In genomic region chr2:74261204-74261864, GRCh38 we compare ENCODE assay signal across 9 cellular contexts.
DNase-seq lines count a peak whose midpoint lies in the region; ATAC-seq, FAIRE-seq and TF ChIP-seq lines count a peak whose summit lies in the region.
"Had no signal": no experiment of that assay in that cellular context is flagged by ENCODE, and none has a peak within 500 bp of the region (broad histone marks: within the 10 kb centered on the region; RNA-seq: fewer than 3 reads in every experiment).

No MANE protein-coding gene starts in this region.

- no peak overlapping the region for H3K4me3 Mint-ChIP-seq in stimulated activated naive CD8-positive, alpha-beta T cell treated with anti-CD3 and anti-CD28 coated beads, Interleukin-15, amount 100 ng/mL, for 72 hours

- no peaks in the 10 kb centered on the region for H3K9me3 Mint-ChIP-seq in stimulated activated naive CD8-positive, alpha-beta T cell treated with anti-CD3 and anti-CD28 coated beads, Interleukin-15, amount 100 ng/mL, for 72 hours

- DNase-seq in COR-L47 (lab: John Stamatoyannopoulos, UW) (peak; percentile 24), LNCaP clone FGC (ENCODE audit: low read depth) (no peak), T47D (ENCODE audit: low read depth in 1 of 2, low spot score in 1 of 2) (peak; percentile 60 to 86), HepG2 (ENCODE audit: low spot score) (peak; percentile 67), occipital lobe (lab: John Stamatoyannopoulos, UW) (no peak), left lung (no peak)
- no peak for DNase-seq in stimulated activated naive CD8-positive, alpha-beta T cell treated with anti-CD3 and anti-CD28 coated beads, Interleukin-15, amount 100 ng/mL, for 72 hours

- H3K27me3 ChIP-seq in HepG2 (ENCODE audit: control insufficient read depth in 1 of 2, insufficient read depth in 2 of 2, low read length in 2 of 2): peaks cover 3 to 19% of the 10 kb centered on the region in 2 experiments; a peak in 3 of 5 replicates
- no peaks in the 10 kb centered on the region for H3K27me3 ChIP-seq in left lung

- H3K9me3 ChIP-seq in HepG2 (ENCODE audit: low read length) (no peaks in the 10 kb centered on the region), left lung (no peaks in the 10 kb centered on the region)

- TF ChIP-seq CTCF in LNCaP clone FGC (IDR thresholded peaks at IDR 0.05; ENCODE audit: control insufficient read depth, extremely low read depth, insufficient read depth) (peak; percentile 48), HepG2 (CRISPR knock-in tag; IDR thresholded peaks at IDR 0.05) (peak; percentile 79), left lung (IDR thresholded peaks at IDR 0.05) (peak in 1 of 2 donors; percentile 19)

- peak; percentile 79 for ATAC-seq in HepG2
- ATAC-seq in stimulated activated naive CD8-positive, alpha-beta T cell treated with anti-CD3 and anti-CD28 coated beads, Interleukin-15, amount 100 ng/mL, for 72 hours: no peak
- no peak for ATAC-seq in left lung
- no peak for ATAC-seq in GM21515 (IDR thresholded peaks at IDR 0.05; ENCODE audit: unreplicated experiment)

- H3K4me1 Mint-ChIP-seq in stimulated activated naive CD8-positive, alpha-beta T cell treated with anti-CD3 and anti-CD28 coated beads, Interleukin-15, amount 100 ng/mL, for 72 hours: no peaks in the 10 kb centered on the region

- BruUV-seq in HepG2 (replicated peaks; lab: Mats Ljungman, UMichigan): no TSS peak

- FAIRE-seq in HepG2 (lab: Jason Lieb, UNC): peak; percentile 70
- FAIRE-seq: colon had no signal

- H3K27ac Mint-ChIP-seq in stimulated activated naive CD8-positive, alpha-beta T cell treated with anti-CD3 and anti-CD28 coated beads, Interleukin-15, amount 100 ng/mL, for 72 hours: no peak overlapping the region

- TF ChIP-seq POLR2A in HepG2 (IDR thresholded peaks at IDR 0.05; ENCODE audit: insufficient read depth in 1 of 2, low read depth in 2 of 2, low read length in 2 of 2): no peak

- CTCF ChIA-PET in HepG2 (lab: Yijun Ruan, JAX; ENCODE audit: low intra/inter-chr PET ratio, low total read pairs): interaction anchor here (1.8 kb wide), 1 partner anchor 11 kb away, joined by 9 read pairs; no protein-coding TSS in a partner anchor

- H3K27ac ChIP-seq in HepG2 (ENCODE audit: extremely low read length, insufficient read depth, low read length): no peak overlapping the region
- H3K27ac ChIP-seq in left lung: no peak overlapping the region

- 16% methylated on average over 6 of the region's 6 CpGs for WGBS in HepG2 (ENCODE audit: low lambda C conversion rate)

- TF ChIP-seq RAD21 in HepG2 (CRISPR knock-in tag; IDR thresholded peaks at IDR 0.05): peak; percentile 45; the same call in 1 of the 2 replicates

- no peaks in the 10 kb centered on the region for H3K27me3 Mint-ChIP-seq in stimulated activated naive CD8-positive, alpha-beta T cell treated with anti-CD3 and anti-CD28 coated beads, Interleukin-15, amount 100 ng/mL, for 72 hours

- intact Hi-C loops in HepG2 (cut with micrococcal nuclease; ENCODE audit: unreplicated experiment): loop anchor here (1.0 kb wide), 1 partner anchor 437 kb away; no protein-coding TSS in a partner anchor
- intact Hi-C loops in left lung (cut with DNase I): no loop called here

- no peak overlapping the region; the same call in 1 of the 2 replicates for H3K4me2 ChIP-seq in HepG2 (ENCODE audit: low read depth, low read length)

- no peaks in the 10 kb centered on the region for H4K20me1 ChIP-seq in HepG2 (ENCODE audit: insufficient read depth, low read length)

- POLR2A ChIA-PET in HepG2 (lab: Yijun Ruan, JAX): no interaction called here

- H3K36me3 ChIP-seq in HepG2 (replicated peaks in 1 of 2; ENCODE audit: control insufficient read depth in 1 of 2, insufficient read depth in 2 of 2, low read length in 2 of 2) (no peaks in the 10 kb centered on the region), left lung (peaks cover 0 to 3% of the 10 kb centered on the region in 2 donors)

- no peaks in the 10 kb centered on the region for H3K79me2 ChIP-seq in HepG2 (ENCODE audit: insufficient read depth, low read length)

- TF ChIP-seq EP300 in HepG2 (IDR thresholded peaks at IDR 0.05; ENCODE audit: low read depth in 2 of 2, low read length in 2 of 2) (no peak), HepG2 (CRISPR knock-in tag; IDR thresholded peaks at IDR 0.05; ENCODE audit: borderline replicate concordance) (no peak)

- H3K9ac ChIP-seq in HepG2 (ENCODE audit: insufficient read depth, low read depth, low read length): no peak overlapping the region

- in situ Hi-C loops in T47D (cut with HindIII; ENCODE audit: low pct_unique_long_range_greater_than_20kb, low sequenced_read_pairs) (no loop called here), HepG2 (cut with HindIII; ENCODE audit: extremely low pct_ligation_motif_present, low pct_unique_long_range_greater_than_20kb) (loop anchor here (5.0 kb wide), 1 partner anchor 76 kb away; no protein-coding TSS in a partner anchor)

- H3K4me1 ChIP-seq in HepG2 (ENCODE audit: insufficient read depth, low read length): peaks cover 9% of the 10 kb centered on the region; the same call in 1 of the 2 replicates
- no peaks in the 10 kb centered on the region for H3K4me1 ChIP-seq in left lung

- H3K4me3 ChIP-seq in LNCaP clone FGC (ENCODE audit: low read depth, low read length) (no peak overlapping the region), HepG2 (replicated peaks in 1 of 3; ENCODE audit: insufficient read depth in 1 of 3, low read depth in 2 of 3, low read length in 3 of 3) (no peak overlapping the region), left lung (no peak overlapping the region)

- H2AFZ ChIP-seq in HepG2 (ENCODE audit: low read length): no peak overlapping the region

TF ChIP-seq in HepG2, 621 proteins besides CTCF, POLR2A, EP300 and RAD21 (continues in another document):
- no peak for TF ChIP-seq ZNF280B (CRISPR knock-in tag; IDR thresholded peaks at IDR 0.05; ENCODE audit: borderline replicate concordance)
- TF ChIP-seq SNRNP70 (IDR thresholded peaks at IDR 0.05; ENCODE audit: low read depth, low read length): no peak
- TF ChIP-seq FOXA1 (IDR thresholded peaks at IDR 0.05): no peak
- no peak for TF ChIP-seq FOXA1 (CRISPR knock-in tag; IDR thresholded peaks at IDR 0.05)
- peak; percentile 66 for TF ChIP-seq SMC3 (IDR thresholded peaks at IDR 0.05; ENCODE audit: low read length)
- no peak for TF ChIP-seq PHF5A (CRISPR knock-in tag; IDR thresholded peaks at IDR 0.05; ENCODE audit: low read depth, unreplicated experiment)
- no peak for TF ChIP-seq U2AF1 (optimal IDR thresholded peaks at IDR 0.05; ENCODE audit: low read depth, low read length)
- no peak for TF ChIP-seq NFYB (CRISPR knock-in tag; IDR thresholded peaks at IDR 0.05)
- TF ChIP-seq, protein P1, sequence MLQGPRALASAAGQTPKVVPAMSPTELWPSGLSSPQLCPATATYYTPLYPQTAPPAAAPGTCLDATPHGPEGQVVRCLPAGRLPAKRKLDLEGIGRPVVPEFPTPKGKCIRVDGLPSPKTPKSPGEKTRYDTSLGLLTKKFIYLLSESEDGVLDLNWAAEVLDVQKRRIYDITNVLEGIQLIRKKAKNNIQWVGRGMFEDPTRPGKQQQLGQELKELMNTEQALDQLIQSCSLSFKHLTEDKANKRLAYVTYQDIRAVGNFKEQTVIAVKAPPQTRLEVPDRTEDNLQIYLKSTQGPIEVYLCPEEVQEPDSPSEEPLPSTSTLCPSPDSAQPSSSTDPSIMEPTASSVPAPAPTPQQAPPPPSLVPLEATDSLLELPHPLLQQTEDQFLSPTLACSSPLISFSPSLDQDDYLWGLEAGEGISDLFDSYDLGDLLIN (CRISPR knock-in tag; IDR thresholded peaks at IDR 0.05; ENCODE audit: borderline replicate concordance): no peak
- TF ChIP-seq SIX4 (CRISPR knock-in tag; IDR thresholded peaks at IDR 0.05): no peak
- no peak for TF ChIP-seq GPN1 (CRISPR knock-in tag; IDR thresholded peaks at IDR 0.05; ENCODE audit: borderline replicate concordance)
- no peak for TF ChIP-seq ERF (CRISPR knock-in tag; IDR thresholded peaks at IDR 0.05)
- TF ChIP-seq GATAD1 (CRISPR knock-in tag; IDR thresholded peaks at IDR 0.05): 0 out of 2 replicates have a peak, but pooled peaks have one; percentile 35
- no peak for TF ChIP-seq SOX13 (IDR thresholded peaks at IDR 0.05)
- no peak for TF ChIP-seq SOX13 (CRISPR knock-in tag; conservative IDR thresholded peaks at IDR 0.05 in 1 of 2, IDR thresholded peaks at IDR 0.05 in 1 of 2)
- no peak for TF ChIP-seq ZNF879 (CRISPR knock-in tag; IDR thresholded peaks at IDR 0.05)
- peak; percentile 19; the same call in 1 of the 2 replicates for TF ChIP-seq SALL1 (CRISPR knock-in tag; IDR thresholded peaks at IDR 0.05)
- TF ChIP-seq SAP130 (CRISPR knock-in tag; IDR thresholded peaks at IDR 0.05; ENCODE audit: low read depth): peak; percentile 43
- peak; percentile 20 for TF ChIP-seq XRCC5 (optimal IDR thresholded peaks at IDR 0.05; ENCODE audit: low read length)

Comparison
In these comparisons a context has a peak if more than half of its experiments do, and no peak if none do; other contexts are left out.
1. DNase-seq: peak in COR-L47 (single experiment), T47D (2 of 2) and HepG2 (single experiment); none in LNCaP clone FGC (single experiment), occipital lobe (single experiment), stimulated activated naive CD8-positive, alpha-beta T cell treated with anti-CD3 and anti-CD28 coated beads, Interleukin-15, amount 100 ng/mL, for 72 hours (0 of 2) and left lung (0 of 2).